Comparison of ENCODE assay signal across 27 cellular contexts in genomic region chr7:70210200-70210960, GRCh38.
"Had no signal": no experiment of that assay in that cellular context is flagged by ENCODE, and none has a peak within 500 bp of the region (broad histone marks: within the 10 kb centered on the region; RNA-seq: fewer than 3 reads in every experiment).

No MANE protein-coding gene starts in this region.

- H3K27ac Mint-ChIP-seq: activated CD4-positive, alpha-beta memory T cell treated with anti-CD3 and anti-CD28 coated beads, Interleukin-2, amount 10 ng/mL, durations not matched to agents 7 days and 5 days; activated naive CD4-positive, alpha-beta T cell treated with anti-CD3 and anti-CD28 coated beads, Interleukin-2, amount 10 ng/mL, durations not matched to agents 7 days and 5 days; activated naive CD8-positive, alpha-beta T cell treated with anti-CD3 and anti-CD28 coated beads for 36 hours; activated T-cell treated with anti-CD3 and anti-CD28 coated beads, Interleukin-2, amount 50 U/mL, for 72 hours; activated T-helper 2 cell treated with anti-CD3 and anti-CD28 coated beads, Interferon-gamma antibody, Interleukin-2, Interleukin-4, amounts not matched to agents 10 μg/mL and 5 μg/mL and 100 μg/mL, durations not matched to agents 14 hours and 24 hours and 36 hours had no signal

- H3K4me3 ChIP-seq: colonic mucosa, MG63, Peyer's patch, SJSA1 had no signal

- H3K4me1 Mint-ChIP-seq: activated CD4-positive, alpha-beta memory T cell treated with anti-CD3 and anti-CD28 coated beads, Interleukin-2, amount 10 ng/mL, durations not matched to agents 7 days and 5 days; activated naive CD4-positive, alpha-beta T cell treated with anti-CD3 and anti-CD28 coated beads, Interleukin-2, amount 10 ng/mL, durations not matched to agents 7 days and 5 days had no signal

- H3K9me3 ChIP-seq: colonic mucosa, MG63, Peyer's patch, SJSA1 had no signal

- H3K36me3 Mint-ChIP-seq: activated naive CD4-positive, alpha-beta T cell treated with anti-CD3 and anti-CD28 coated beads, Interleukin-2, amount 10 ng/mL, durations not matched to agents 7 days and 5 days; activated naive CD8-positive, alpha-beta T cell treated with anti-CD3 and anti-CD28 coated beads for 36 hours had no signal

- DNase-seq: activated CD4-positive, alpha-beta memory T cell treated with anti-CD3 and anti-CD28 coated beads, Interleukin-2, amount 10 ng/mL, durations not matched to agents 7 days and 5 days; activated CD4-positive, alpha-beta T cell treated with anti-CD3 and anti-CD28 coated beads, Interleukin-2, amount 50 U/mL, for 1 hour; activated CD4-positive, CD25-positive, alpha-beta regulatory T cell; activated CD8-positive, alpha-beta memory T cell treated with anti-CD3 and anti-CD28 coated beads, Interleukin-2, amount 50 U/mL, for 4 hours; activated gamma-delta T cell treated with Interleukin-2 at 50 U/mL for 16 hours; activated naive CD4-positive, alpha-beta T cell treated with anti-CD3 and anti-CD28 coated beads, Interleukin-2, amount 10 ng/mL, durations not matched to agents 7 days and 5 days; activated naive CD8-positive, alpha-beta T cell treated with anti-CD3 and anti-CD28 coated beads for 36 hours; activated T-cell treated with anti-CD3 and anti-CD28 coated beads, Interleukin-2, amount 50 U/mL, for 72 hours; cerebellar nuclear complex; colonic mucosa; KG1; MG63; NCI-H1105 treated with DMSO at 0.1 percent for 48 hours; NCI-H1436 treated with DMSO at 0.1 percent for 48 hours; NCI-H187; NCI-H2081; NCI-H2171; NCI-H2227 treated with DMSO at 0.1 percent for 48 hours; NCI-H446 treated with DMSO at 0.1 percent for 48 hours; NCI-H524 treated with DMSO at 0.1 percent for 48 hours; NCI-H748 treated with DMSO at 0.1 percent for 48 hours; Peyer's patch; SHP77; T-helper 1 cell had no signal

- H3K4me3 Mint-ChIP-seq: activated CD4-positive, alpha-beta memory T cell treated with anti-CD3 and anti-CD28 coated beads, Interleukin-2, amount 10 ng/mL, durations not matched to agents 7 days and 5 days; activated naive CD4-positive, alpha-beta T cell treated with anti-CD3 and anti-CD28 coated beads, Interleukin-2, amount 10 ng/mL, durations not matched to agents 7 days and 5 days; activated naive CD8-positive, alpha-beta T cell treated with anti-CD3 and anti-CD28 coated beads for 36 hours; activated T-cell treated with anti-CD3 and anti-CD28 coated beads, Interleukin-2, amount 50 U/mL, for 72 hours had no signal

- H3K4me1 ChIP-seq: colonic mucosa, Peyer's patch, SJSA1 had no signal

- H3K27me3 ChIP-seq: colonic mucosa, MG63, Peyer's patch, SJSA1 had no signal

- H3K27me3 Mint-ChIP-seq: activated CD4-positive, alpha-beta memory T cell treated with anti-CD3 and anti-CD28 coated beads, Interleukin-2, amount 10 ng/mL, durations not matched to agents 7 days and 5 days; activated naive CD4-positive, alpha-beta T cell treated with anti-CD3 and anti-CD28 coated beads, Interleukin-2, amount 10 ng/mL, durations not matched to agents 7 days and 5 days; activated naive CD8-positive, alpha-beta T cell treated with anti-CD3 and anti-CD28 coated beads for 36 hours had no signal

- H3K36me3 ChIP-seq: colonic mucosa, MG63, Peyer's patch, SJSA1 had no signal

- H3K9me3 Mint-ChIP-seq: activated naive CD8-positive, alpha-beta T cell treated with anti-CD3 and anti-CD28 coated beads for 36 hours; activated T-cell treated with anti-CD3 and anti-CD28 coated beads, Interleukin-2, amount 50 U/mL, for 72 hours; activated T-helper 2 cell treated with anti-CD3 and anti-CD28 coated beads, Interferon-gamma antibody, Interleukin-2, Interleukin-4, amounts not matched to agents 10 μg/mL and 5 μg/mL and 100 μg/mL, durations not matched to agents 14 hours and 24 hours and 36 hours had no signal

- ATAC-seq: activated T-cell treated with anti-CD3 and anti-CD28 coated beads, Interleukin-2, amount 50 U/mL, for 72 hours had no signal

- H3K27ac ChIP-seq: colonic mucosa, Peyer's patch, SJSA1, VCaP had no signal
